28 cellular contexts compared by ENCODE assay signal in the genomic region with DNA sequence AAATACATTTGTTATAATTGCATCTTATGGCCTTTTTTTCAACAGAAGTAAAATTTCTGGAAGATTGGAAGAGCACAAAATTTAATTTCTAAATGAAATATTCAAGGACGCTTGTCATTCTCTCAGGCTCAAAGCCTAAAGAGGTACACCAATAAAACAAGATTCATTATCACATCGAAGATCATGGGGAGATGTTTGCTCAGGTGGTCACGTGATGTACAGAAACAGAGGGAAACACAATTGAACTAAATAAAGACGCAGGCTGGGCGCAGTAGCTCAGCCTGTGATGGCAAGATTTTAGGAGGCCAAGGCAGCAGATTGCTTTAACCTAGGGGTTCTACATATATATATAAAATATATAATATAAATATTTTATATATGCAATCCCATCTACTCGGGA.
"Had no signal": no experiment of that assay in that cellular context is flagged by ENCODE, and none has a peak within 500 bp of the region (broad histone marks: within the 10 kb centered on the region; RNA-seq: fewer than 3 reads in every experiment).

No MANE protein-coding gene starts in this region.

- H3K27ac Mint-ChIP-seq: immature natural killer cell; naive thymus-derived CD8-positive, alpha-beta T cell; nephron; stimulated activated effector memory CD8-positive, alpha-beta T cell treated with anti-CD3 and anti-CD28 coated beads, Interleukin-12 subunit alpha, Interleukin-12 subunit beta, amount 100 ng/mL, for 72 hours; stimulated activated naive CD8-positive, alpha-beta T cell treated with anti-CD3 and anti-CD28 coated beads, Interleukin-15, Interleukin-2, amounts not matched to agents 100 ng/mL and 50 ng/mL, for 24 hours had no signal

- H3K4me3 ChIP-seq: left lung, lower lobe of right lung, pancreas, prostate gland, sigmoid colon, spleen, suprapubic skin, thoracic aorta, tibial artery, upper lobe of right lung had no signal

- H3K4me1 Mint-ChIP-seq: immature natural killer cell; naive thymus-derived CD8-positive, alpha-beta T cell; nephron; neural crest cell; stimulated activated effector memory CD8-positive, alpha-beta T cell treated with anti-CD3 and anti-CD28 coated beads, Interleukin-12 subunit alpha, Interleukin-12 subunit beta, amount 100 ng/mL, for 72 hours had no signal

- H3K9me3 ChIP-seq: left lung, lower lobe of right lung, pancreas, prostate gland, sigmoid colon, spleen, suprapubic skin, thoracic aorta, tibial artery, upper lobe of right lung had no signal

- H3K36me3 Mint-ChIP-seq: immature natural killer cell; naive thymus-derived CD8-positive, alpha-beta T cell; stimulated activated effector memory CD8-positive, alpha-beta T cell treated with anti-CD3 and anti-CD28 coated beads, Interleukin-12 subunit alpha, Interleukin-12 subunit beta, amount 100 ng/mL, for 72 hours had no signal

- H3K27me3 ChIP-seq: left lung, pancreas, sigmoid colon, spleen, suprapubic skin, tibial artery, upper lobe of right lung had no signal

- DNase-seq: immature natural killer cell; kidney; left colon; left lung; lower lobe of right lung; mammary epithelial cell; mesenchymal stem cell; naive thymus-derived CD8-positive, alpha-beta T cell; nucleus accumbens; pancreas; posterior cingulate gyrus; retina; right cardiac atrium; sigmoid colon; small intestine; spleen; stimulated activated CD4-positive, alpha-beta T cell treated with anti-CD3 and anti-CD28 coated beads, Interleukin-4, amount 100 ng/mL, for 24 hours; stimulated activated naive CD4-positive, alpha-beta T cell; tibial artery; trophoblast cell; upper lobe of right lung had no signal

- H3K9me3 Mint-ChIP-seq: immature natural killer cell; naive thymus-derived CD8-positive, alpha-beta T cell; nephron; neural crest cell; stimulated activated effector memory CD8-positive, alpha-beta T cell treated with anti-CD3 and anti-CD28 coated beads, Interleukin-12 subunit alpha, Interleukin-12 subunit beta, amount 100 ng/mL, for 72 hours; stimulated activated naive CD8-positive, alpha-beta T cell treated with anti-CD3 and anti-CD28 coated beads, Interleukin-15, Interleukin-2, amounts not matched to agents 100 ng/mL and 50 ng/mL, for 24 hours had no signal

- H3K27ac ChIP-seq: left lung, lower lobe of right lung, pancreas, prostate gland, sigmoid colon, spleen, suprapubic skin, thoracic aorta, tibial artery, upper lobe of right lung had no signal

- H3K4me1 ChIP-seq: left lung, lower lobe of right lung, pancreas, prostate gland, sigmoid colon, spleen, suprapubic skin, tibial artery, upper lobe of right lung had no signal

- H3K27me3 Mint-ChIP-seq: naive thymus-derived CD8-positive, alpha-beta T cell had no signal

- H3K4me3 Mint-ChIP-seq: immature natural killer cell; naive thymus-derived CD8-positive, alpha-beta T cell; nephron; neural crest cell; stimulated activated effector memory CD8-positive, alpha-beta T cell treated with anti-CD3 and anti-CD28 coated beads, Interleukin-12 subunit alpha, Interleukin-12 subunit beta, amount 100 ng/mL, for 72 hours; stimulated activated naive CD8-positive, alpha-beta T cell treated with anti-CD3 and anti-CD28 coated beads, Interleukin-15, Interleukin-2, amounts not matched to agents 100 ng/mL and 50 ng/mL, for 24 hours had no signal

- H3K36me3 ChIP-seq: left lung, lower lobe of right lung, pancreas, prostate gland, sigmoid colon, spleen, suprapubic skin, thoracic aorta, tibial artery, upper lobe of right lung had no signal
